Comparison of ENCODE assay signal across 8 cellular contexts in genomic region chr4:10123227-10124101, GRCh38. TPM values are rescaled to one million over a fixed set of nuclear protein-coding genes. Genes with fewer than 3 reads are reported as not detected.
DNase-seq lines count a peak whose midpoint lies in the region; ATAC-seq and TF ChIP-seq lines count a peak whose summit lies in the region.

No MANE protein-coding gene starts in this region.

- H3K9ac ChIP-seq in BLaER1 = peak overlapping the region; percentile 53; the same call in 1 of the 2 replicates

- H3K9me3 ChIP-seq in BLaER1 (peaks cover 17% of the 10 kb centered on the region), left lung (no peaks in the 10 kb centered on the region)

- no peaks in the 10 kb centered on the region for H3K9me3 Mint-ChIP-seq in effector memory CD8-positive, alpha-beta T cell

- ATAC-seq in left lung (peak; percentile 3), GM18861 (IDR thresholded peaks at IDR 0.05; ENCODE audit: unreplicated experiment) (no peak)
- no peak for ATAC-seq in effector memory CD8-positive, alpha-beta T cell (replicated peaks)

- peaks cover 3% of the 10 kb centered on the region for H3K36me3 Mint-ChIP-seq in effector memory CD8-positive, alpha-beta T cell (ENCODE audit: insufficient read depth)

- H3K36me3 ChIP-seq in BLaER1 (no peaks in the 10 kb centered on the region), left lung (no peaks in the 10 kb centered on the region)

- no peaks in the 10 kb centered on the region for H3K27me3 ChIP-seq in BLaER1
- no peaks in the 10 kb centered on the region for H3K27me3 ChIP-seq in left lung

- H3K27ac Mint-ChIP-seq in effector memory CD8-positive, alpha-beta T cell = no peak overlapping the region

- H3K4me1 ChIP-seq in BLaER1 (peaks cover 72% of the 10 kb centered on the region), left lung (peaks cover 5 to 14% of the 10 kb centered on the region in 2 donors)

- TF ChIP-seq CTCF in left lung (IDR thresholded peaks at IDR 0.05) = no peak

- DNase-seq in LHCN-M2 (ENCODE audit: low read depth) (peak; percentile 75), amniotic epithelial cell (ENCODE audit: low read depth) (peak; percentile 29), left lung (no peak), OCI-M2 (lab: John Stamatoyannopoulos, UW; ENCODE audit: unreplicated experiment) (no peak), AG08395 (ENCODE audit: low spot score) (no peak)
- no peak for DNase-seq in effector memory CD8-positive, alpha-beta T cell

- intact Hi-C loops in left lung (cut with DNase I) = no loop called here

- H4K20me1 ChIP-seq in BLaER1 = no peaks in the 10 kb centered on the region

- peak overlapping the region; percentile 91 for H3K4me2 ChIP-seq in BLaER1

- no peak overlapping the region for H3K4me3 Mint-ChIP-seq in effector memory CD8-positive, alpha-beta T cell

- peaks cover 11 to 35% of the 10 kb centered on the region in 2 donors for H3K27me3 Mint-ChIP-seq in effector memory CD8-positive, alpha-beta T cell

- H3K4me3 ChIP-seq in BLaER1 (peak overlapping the region; percentile 45), left lung (no peak overlapping the region)

- H3K27ac ChIP-seq in BLaER1 (peak overlapping the region; percentile 83), left lung (no peak overlapping the region)

- peaks cover 0 to 5% of the 10 kb centered on the region in 2 donors for H3K4me1 Mint-ChIP-seq in effector memory CD8-positive, alpha-beta T cell (ENCODE audit: low read depth in 2 of 2)

RNA-seq across cellular contexts. Expression of gene WDR1, which starts 6.9 kb away (rescaled TPM):
- 310 and 335 TPM in 2 replicates for total RNA-seq in LHCN-M2 (2014; rRNA removed)
- 613 TPM for polyA plus RNA-seq in LHCN-M2 (2012)
- 100 to 1,000 TPM; 215 to 303 TPM for total RNA-seq in left lung

Comparison
In these comparisons a context has a peak if more than half of its experiments do, and no peak if none do; other contexts are left out.
1. DNase-seq: peak in LHCN-M2 (single experiment) and amniotic epithelial cell (single experiment); none in left lung (0 of 2), OCI-M2 (single experiment), AG08395 (single experiment) and effector memory CD8-positive, alpha-beta T cell (0 of 3).